24 cellular contexts compared by ENCODE assay signal in genomic region chr2:161032635-161033034, GRCh38.
DNase-seq lines count a peak whose midpoint lies in the region; TF ChIP-seq lines count a peak whose summit lies in the region.
"Had no signal": no experiment of that assay in that cellular context is flagged by ENCODE, and none has a peak within 500 bp of the region (broad histone marks: within the 10 kb centered on the region; RNA-seq: fewer than 3 reads in every experiment).

No MANE protein-coding gene starts in this region.

- TF ChIP-seq POLR2A in Peyer's patch (IDR thresholded peaks at IDR 0.05): no peak

- no peak overlapping the region for H3K4me2 ChIP-seq in hepatocyte
- H3K4me2 ChIP-seq: BLaER1 had no signal

- H3K9me3 Mint-ChIP-seq in HFFc6 (no peaks in the 10 kb centered on the region), endothelial cell (ENCODE audit: unreplicated experiment) (no peaks in the 10 kb centered on the region)

- TF ChIP-seq CTCF in HFFc6 (IDR thresholded peaks at IDR 0.05): no peak
- no peak for TF ChIP-seq CTCF in endothelial cell (IDR thresholded peaks at IDR 0.05; ENCODE audit: unreplicated experiment)
- TF ChIP-seq CTCF in hepatocyte (IDR thresholded peaks at IDR 0.05; ENCODE audit: poor library complexity): no peak
- TF ChIP-seq CTCF in Peyer's patch (IDR thresholded peaks at IDR 0.05): no peak

- H3K36me3 ChIP-seq in hepatocyte (replicated peaks; ENCODE audit: insufficient read depth, low read depth): no peaks in the 10 kb centered on the region
- no peaks in the 10 kb centered on the region for H3K36me3 ChIP-seq in Peyer's patch
- H3K36me3 ChIP-seq: BE2C, BLaER1 had no signal

- DNase-seq in HFFc6 (no peak), endothelial cell (ENCODE audit: low spot score) (no peak), hepatocyte (ENCODE audit: low spot score) (no peak), NCI-H2029 (lab: John Stamatoyannopoulos, UW) (no peak), NOMO-1 treated with dmso at 0.1 percent for 144 hours (lab: John Stamatoyannopoulos, UW; ENCODE audit: unreplicated experiment) (no peak), Peyer's patch (no peak)
- DNase-seq: ACHN; BE2C; C1 segment of cervical spinal cord; CD4-positive, alpha-beta memory T cell; CD4-positive, CD25-positive, alpha-beta regulatory T cell; CD8-positive, alpha-beta memory T cell; COR-L47; DMS 273 treated with DMSO at 0.1 percent for 48 hours; DMS153; DMS53; DMS79; DND-41; EL; GDM1 had no signal

- H3K27me3 Mint-ChIP-seq in HFFc6 (ENCODE audit: insufficient read depth) (peaks cover 1% of the 10 kb centered on the region; the same call in 1 of the 2 replicates), endothelial cell (ENCODE audit: unreplicated experiment) (peaks cover 1% of the 10 kb centered on the region)

- no peaks in the 10 kb centered on the region for H3K9me3 ChIP-seq in hepatocyte (ENCODE audit: low read depth)
- no peaks in the 10 kb centered on the region for H3K9me3 ChIP-seq in Peyer's patch
- H3K9me3 ChIP-seq: BE2C, BLaER1 had no signal

- H3K36me3 Mint-ChIP-seq in HFFc6 (ENCODE audit: low read depth) (peaks cover 3% of the 10 kb centered on the region; the same call in 1 of the 2 replicates), endothelial cell (ENCODE audit: low read depth, unreplicated experiment) (no peaks in the 10 kb centered on the region)
- H3K36me3 Mint-ChIP-seq: CD14-positive monocyte; CD4-positive, alpha-beta memory T cell; CD4-positive, CD25-positive, alpha-beta regulatory T cell had no signal

- no peaks in the 10 kb centered on the region for H3K79me2 ChIP-seq in hepatocyte

- H3K27me3 ChIP-seq in hepatocyte: no peaks in the 10 kb centered on the region
- H3K27me3 ChIP-seq in Peyer's patch: no peaks in the 10 kb centered on the region
- H3K27me3 ChIP-seq: BE2C, BLaER1 had no signal

- 94% methylated on average over 7 of the region's 7 CpGs for WGBS in hepatocyte (ENCODE audit: low lambda C conversion rate, missing lambda C conversion rate)

- H3K27ac ChIP-seq in hepatocyte (peak overlapping the region; percentile 56), Peyer's patch (no peak overlapping the region)
- H3K27ac ChIP-seq: 22Rv1, BLaER1 had no signal

- H3K4me3 Mint-ChIP-seq in HFFc6 (no peak overlapping the region), endothelial cell (ENCODE audit: unreplicated experiment) (no peak overlapping the region)
- H3K4me3 Mint-ChIP-seq: CD14-positive monocyte; CD4-positive, alpha-beta memory T cell; CD4-positive, CD25-positive, alpha-beta regulatory T cell; CD8-positive, alpha-beta memory T cell had no signal

- peaks cover 50% of the 10 kb centered on the region for H3K4me1 Mint-ChIP-seq in HFFc6 (ENCODE audit: low read depth)
- H3K4me1 Mint-ChIP-seq in endothelial cell (ENCODE audit: unreplicated experiment): peaks cover 10% of the 10 kb centered on the region
- H3K4me1 Mint-ChIP-seq: CD14-positive monocyte had no signal

- H2AFZ ChIP-seq in hepatocyte: no peak overlapping the region

- H3K4me1 ChIP-seq in hepatocyte (ENCODE audit: insufficient read depth): no peaks in the 10 kb centered on the region
- no peaks in the 10 kb centered on the region for H3K4me1 ChIP-seq in Peyer's patch
- H3K4me1 ChIP-seq: BE2C, BLaER1 had no signal

- H3K27ac Mint-ChIP-seq in HFFc6 (peak overlapping the region; percentile 65), endothelial cell (ENCODE audit: unreplicated experiment) (peak overlapping the region; percentile 85)
- H3K27ac Mint-ChIP-seq: CD14-positive monocyte; CD4-positive, alpha-beta memory T cell; CD4-positive, CD25-positive, alpha-beta regulatory T cell; CD8-positive, alpha-beta memory T cell had no signal

- H3K4me3 ChIP-seq in hepatocyte (no peak overlapping the region), Peyer's patch (no peak overlapping the region)
- H3K4me3 ChIP-seq: BLaER1, GM12878 had no signal

- H4K20me1 ChIP-seq in hepatocyte (ENCODE audit: insufficient read depth, poor library complexity, severe bottlenecking): no peaks in the 10 kb centered on the region
- H4K20me1 ChIP-seq: BLaER1 had no signal

- no peaks in the 10 kb centered on the region for H3K9me2 ChIP-seq in hepatocyte (replicated peaks; ENCODE audit: insufficient read depth)
